13 cellular contexts compared by ENCODE assay signal in genomic region chr4:81473086-81473396, GRCh38. TPM values are rescaled to one million over a fixed set of nuclear protein-coding genes. Genes with fewer than 3 reads are reported as not detected.
DNase-seq lines count a peak whose midpoint lies in the region; ATAC-seq and TF ChIP-seq lines count a peak whose summit lies in the region.
"Had no signal": no experiment of that assay in that cellular context is flagged by ENCODE, and none has a peak within 500 bp of the region (broad histone marks: within the 10 kb centered on the region; RNA-seq: fewer than 3 reads in every experiment).

No MANE protein-coding gene starts in this region.

- peak overlapping the region in 3 of 4 donors; percentile 92 to 96 (median 95) for H3K27ac ChIP-seq in tibial nerve

- POLR2A ChIA-PET in activated CD8-positive, alpha-beta T cell treated with anti-CD3 and anti-CD28 coated beads, Interleukin-2, amount 10 ng/mL, durations not matched to agents 7 days and 5 days (lab: Charles Lee), result no interaction called here
- POLR2A ChIA-PET in GM10248 (lab: Yijun Ruan, JAX), result no interaction called here

- peaks cover 0 to 38% (median 9%) of the 10 kb centered on the region in 4 donors for H3K4me1 ChIP-seq in tibial nerve

- CTCF ChIA-PET in activated CD8-positive, alpha-beta T cell treated with anti-CD3 and anti-CD28 coated beads, Interleukin-2, amount 10 ng/mL, durations not matched to agents 7 days and 5 days (lab: Charles Lee), result interaction anchor here (0.9 to 3.8 kb wide), 5 partner anchors 12 to 274 kb away, joined by 3 to 24 read pairs (median 6); no protein-coding TSS in a partner anchor
- CTCF ChIA-PET in GM10248 (lab: Yijun Ruan, JAX), result interaction anchor here (1.1 to 5.6 kb wide), 8 partner anchors 10 to 795 kb away, joined by 3 to 40 read pairs (median 4); no protein-coding TSS in a partner anchor

- DNase-seq in activated T-cell treated with anti-CD3 and anti-CD28 coated beads, Interleukin-2, amount 50 U/mL, for 72 hours, result no peak
- no peak for DNase-seq in activated T-cell treated with anti-CD3 and anti-CD28 coated beads, Interleukin-2, amount 50 U/mL, for 48 hours
- no peak for DNase-seq in activated CD8-positive, alpha-beta T cell treated with anti-CD3 and anti-CD28 coated beads, Interleukin-2, amount 10 ng/mL, durations not matched to agents 7 days and 5 days
- no peak for DNase-seq in memory B cell (ENCODE audit: low spot score in 2 of 2)
- no peak for DNase-seq in tibial nerve (ENCODE audit: low spot score in 2 of 2)
- no peak for DNase-seq in GM10248 (ENCODE audit: extremely low spot score)
- no peak for DNase-seq in GM03348 (ENCODE audit: low spot score)
- no peak for DNase-seq in SK-N-DZ (ENCODE audit: low spot score)
- DNase-seq: foreskin fibroblast; IMR-90; islet precursor cell; stimulated activated naive CD4-positive, alpha-beta T cell treated with Interleukin-2 at 50 U/mL for 16 hours; T-helper 9 cell had no signal

- H3K36me3 Mint-ChIP-seq in activated T-cell treated with anti-CD3 and anti-CD28 coated beads, Interleukin-2, amount 50 U/mL, for 72 hours (ENCODE audit: insufficient read depth in 2 of 2), result peaks cover 0 to 1% of the 10 kb centered on the region in 2 donors
- H3K36me3 Mint-ChIP-seq in activated CD8-positive, alpha-beta T cell treated with anti-CD3 and anti-CD28 coated beads, Interleukin-2, amount 10 ng/mL, durations not matched to agents 7 days and 5 days (ENCODE audit: low read depth), result peaks cover 2% of the 10 kb centered on the region
- H3K36me3 Mint-ChIP-seq in memory B cell, result no peaks in the 10 kb centered on the region

- H3K36me3 ChIP-seq in tibial nerve, result no peaks in the 10 kb centered on the region

- H3K27ac Mint-ChIP-seq in activated T-cell treated with anti-CD3 and anti-CD28 coated beads, Interleukin-2, amount 50 U/mL, for 72 hours, result peak overlapping the region; percentile 20
- peak overlapping the region; percentile 31 for H3K27ac Mint-ChIP-seq in activated CD8-positive, alpha-beta T cell treated with anti-CD3 and anti-CD28 coated beads, Interleukin-2, amount 10 ng/mL, durations not matched to agents 7 days and 5 days
- H3K27ac Mint-ChIP-seq in memory B cell, result peak overlapping the region; percentile 100

- peak overlapping the region; percentile 51 to 88 for H3K4me3 Mint-ChIP-seq in activated T-cell treated with anti-CD3 and anti-CD28 coated beads, Interleukin-2, amount 50 U/mL, for 72 hours
- H3K4me3 Mint-ChIP-seq in activated CD8-positive, alpha-beta T cell treated with anti-CD3 and anti-CD28 coated beads, Interleukin-2, amount 10 ng/mL, durations not matched to agents 7 days and 5 days, result peak overlapping the region; percentile 11
- H3K4me3 Mint-ChIP-seq in memory B cell, result peak overlapping the region; percentile 97

- TF ChIP-seq POLR2A in tibial nerve (IDR thresholded peaks at IDR 0.05), result no peak

- H3K27me3 ChIP-seq in tibial nerve, result no peaks in the 10 kb centered on the region

- no peak overlapping the region for H3K4me3 ChIP-seq in tibial nerve

- H3K4me1 Mint-ChIP-seq in activated T-cell treated with anti-CD3 and anti-CD28 coated beads, Interleukin-2, amount 50 U/mL, for 72 hours (ENCODE audit: low read depth), result peaks cover 41% of the 10 kb centered on the region
- H3K4me1 Mint-ChIP-seq in activated CD8-positive, alpha-beta T cell treated with anti-CD3 and anti-CD28 coated beads, Interleukin-2, amount 10 ng/mL, durations not matched to agents 7 days and 5 days (ENCODE audit: low read depth), result peaks cover 33% of the 10 kb centered on the region
- peaks cover 38% of the 10 kb centered on the region for H3K4me1 Mint-ChIP-seq in memory B cell

- WGBS in tibial nerve, 2 donors, result 90 to 100% methylated on average over 2 of the region's 2 CpGs

- no peaks in the 10 kb centered on the region for H3K27me3 Mint-ChIP-seq in activated T-cell treated with anti-CD3 and anti-CD28 coated beads, Interleukin-2, amount 50 U/mL, for 72 hours (ENCODE audit: low read depth)
- no peaks in the 10 kb centered on the region for H3K27me3 Mint-ChIP-seq in activated CD8-positive, alpha-beta T cell treated with anti-CD3 and anti-CD28 coated beads, Interleukin-2, amount 10 ng/mL, durations not matched to agents 7 days and 5 days (ENCODE audit: low read depth)
- no peaks in the 10 kb centered on the region for H3K27me3 Mint-ChIP-seq in memory B cell

- no peaks in the 10 kb centered on the region for H3K9me3 Mint-ChIP-seq in activated T-cell treated with anti-CD3 and anti-CD28 coated beads, Interleukin-2, amount 50 U/mL, for 72 hours
- no peaks in the 10 kb centered on the region for H3K9me3 Mint-ChIP-seq in activated CD8-positive, alpha-beta T cell treated with anti-CD3 and anti-CD28 coated beads, Interleukin-2, amount 10 ng/mL, durations not matched to agents 7 days and 5 days (ENCODE audit: insufficient read depth)
- H3K9me3 Mint-ChIP-seq in memory B cell, result no peaks in the 10 kb centered on the region

- TF ChIP-seq EP300 in tibial nerve (IDR thresholded peaks at IDR 0.05), result no peak

- H3K9me3 ChIP-seq in tibial nerve, result no peaks in the 10 kb centered on the region

- TF ChIP-seq CTCF in tibial nerve (IDR thresholded peaks at IDR 0.05) (no peak), GM10248 (IDR thresholded peaks at IDR 0.05; ENCODE audit: control extremely low read depth, extremely low read depth, low read depth, missing control alignments) (no peak)

- no peak for ATAC-seq in activated T-cell treated with anti-CD3 and anti-CD28 coated beads, Interleukin-2, amount 50 U/mL, for 72 hours (replicated peaks in 1 of 2)
- no peak for ATAC-seq in activated CD8-positive, alpha-beta T cell treated with anti-CD3 and anti-CD28 coated beads, Interleukin-2, amount 10 ng/mL, durations not matched to agents 7 days and 5 days
- no peak for ATAC-seq in memory B cell (ENCODE audit: low read depth)

RNA-seq across cellular contexts. Expression of gene RASGEF1B, which starts 1.3 kb away (rescaled TPM):
- 1 to 10 TPM; 7.3 to 8.6 TPM for total RNA-seq in activated T-cell treated with anti-CD3 and anti-CD28 coated beads, Interleukin-2, amount 50 U/mL, for 72 hours
- total RNA-seq in activated CD8-positive, alpha-beta T cell treated with anti-CD3 and anti-CD28 coated beads, Interleukin-2, amount 10 ng/mL, durations not matched to agents 7 days and 5 days, result 1 to 10 TPM; 2.0 to 2.4 TPM
- 10 to 100 TPM; 12.4 to 32.8 (median 15.0) TPM for total RNA-seq in tibial nerve
- not detected in 2 replicates for polyA plus RNA-seq in SK-N-DZ (2014; cell fraction: cytosol; rRNA removed)
- polyA plus RNA-seq in SK-N-DZ (2014; cell fraction: nucleus; rRNA removed), result not detected in 2 replicates

Comparison
In these comparisons a context has a peak if more than half of its experiments do, and no peak if none do; other contexts are left out.
1. H3K27ac Mint-ChIP-seq: peak in every context shown above with its lines; median percentile 100 in memory B cell; 31 in activated CD8-positive, alpha-beta T cell treated with anti-CD3 and anti-CD28 coated beads, Interleukin-2, amount 10 ng/mL, durations not matched to agents 7 days and 5 days; 20 in activated T-cell treated with anti-CD3 and anti-CD28 coated beads, Interleukin-2, amount 50 U/mL, for 72 hours.
2. H3K4me3 Mint-ChIP-seq: peak in every context shown above with its lines; median percentile 97 in memory B cell; 70 in activated T-cell treated with anti-CD3 and anti-CD28 coated beads, Interleukin-2, amount 50 U/mL, for 72 hours; 11 in activated CD8-positive, alpha-beta T cell treated with anti-CD3 and anti-CD28 coated beads, Interleukin-2, amount 10 ng/mL, durations not matched to agents 7 days and 5 days.